ENCODE assay signal across 2 cellular contexts in genomic region chr13:94344126-94344863, GRCh38.
TF ChIP-seq lines count a peak whose summit lies in the region.

No MANE protein-coding gene starts in this region.

TF ChIP-seq in endothelial cell of umbilical vein, 7 proteins besides CTCF, POLR2A, EP300 and RAD21 (continued from another document):
- TF ChIP-seq MAX (IDR thresholded peaks at IDR 0.05; ENCODE audit: insufficient read depth, insufficient read length), result no peak

TF ChIP-seq in HepG2, 621 proteins besides CTCF, POLR2A, EP300 and RAD21:
- TF ChIP-seq, protein P1, sequence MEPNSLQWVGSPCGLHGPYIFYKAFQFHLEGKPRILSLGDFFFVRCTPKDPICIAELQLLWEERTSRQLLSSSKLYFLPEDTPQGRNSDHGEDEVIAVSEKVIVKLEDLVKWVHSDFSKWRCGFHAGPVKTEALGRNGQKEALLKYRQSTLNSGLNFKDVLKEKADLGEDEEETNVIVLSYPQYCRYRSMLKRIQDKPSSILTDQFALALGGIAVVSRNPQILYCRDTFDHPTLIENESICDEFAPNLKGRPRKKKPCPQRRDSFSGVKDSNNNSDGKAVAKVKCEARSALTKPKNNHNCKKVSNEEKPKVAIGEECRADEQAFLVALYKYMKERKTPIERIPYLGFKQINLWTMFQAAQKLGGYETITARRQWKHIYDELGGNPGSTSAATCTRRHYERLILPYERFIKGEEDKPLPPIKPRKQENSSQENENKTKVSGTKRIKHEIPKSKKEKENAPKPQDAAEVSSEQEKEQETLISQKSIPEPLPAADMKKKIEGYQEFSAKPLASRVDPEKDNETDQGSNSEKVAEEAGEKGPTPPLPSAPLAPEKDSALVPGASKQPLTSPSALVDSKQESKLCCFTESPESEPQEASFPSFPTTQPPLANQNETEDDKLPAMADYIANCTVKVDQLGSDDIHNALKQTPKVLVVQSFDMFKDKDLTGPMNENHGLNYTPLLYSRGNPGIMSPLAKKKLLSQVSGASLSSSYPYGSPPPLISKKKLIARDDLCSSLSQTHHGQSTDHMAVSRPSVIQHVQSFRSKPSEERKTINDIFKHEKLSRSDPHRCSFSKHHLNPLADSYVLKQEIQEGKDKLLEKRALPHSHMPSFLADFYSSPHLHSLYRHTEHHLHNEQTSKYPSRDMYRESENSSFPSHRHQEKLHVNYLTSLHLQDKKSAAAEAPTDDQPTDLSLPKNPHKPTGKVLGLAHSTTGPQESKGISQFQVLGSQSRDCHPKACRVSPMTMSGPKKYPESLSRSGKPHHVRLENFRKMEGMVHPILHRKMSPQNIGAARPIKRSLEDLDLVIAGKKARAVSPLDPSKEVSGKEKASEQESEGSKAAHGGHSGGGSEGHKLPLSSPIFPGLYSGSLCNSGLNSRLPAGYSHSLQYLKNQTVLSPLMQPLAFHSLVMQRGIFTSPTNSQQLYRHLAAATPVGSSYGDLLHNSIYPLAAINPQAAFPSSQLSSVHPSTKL (CRISPR knock-in tag; IDR thresholded peaks at IDR 0.05), result peak; percentile 40; the same call in 1 of the 2 replicates
- TF ChIP-seq TBX3 (IDR thresholded peaks at IDR 0.05; ENCODE audit: borderline replicate concordance) (no peak), HNF4A (CRISPR knock-in tag; IDR thresholded peaks at IDR 0.05) (peak; percentile 50; the same call in 1 of the 2 replicates), HMG20A (CRISPR knock-in tag; IDR thresholded peaks at IDR 0.05; ENCODE audit: borderline replicate concordance) (peak; percentile 31; the same call in 1 of the 2 replicates), SOX5 (CRISPR knock-in tag; IDR thresholded peaks at IDR 0.05; ENCODE audit: borderline replicate concordance) (peak; percentile 28; the same call in 1 of the 2 replicates), MEF2D (CRISPR knock-in tag; IDR thresholded peaks at IDR 0.05) (peak; percentile 99), NR1H2 (CRISPR knock-in tag; IDR thresholded peaks at IDR 0.05; ENCODE audit: borderline replicate concordance, low read depth) (no peak), FOSL2 (CRISPR knock-in tag; IDR thresholded peaks at IDR 0.05) (peak; percentile 20; the same call in 1 of the 2 replicates), NCOA2 (CRISPR knock-in tag; IDR thresholded peaks at IDR 0.05) (0 out of 2 replicates have a peak, but pooled peaks have one; percentile 24), RARA (CRISPR knock-in tag; IDR thresholded peaks at IDR 0.05) (peak; percentile 54), ZNF704 (CRISPR knock-in tag; IDR thresholded peaks at IDR 0.05; ENCODE audit: borderline replicate concordance) (no peak), ZNF652 (CRISPR knock-in tag; IDR thresholded peaks at IDR 0.05; ENCODE audit: borderline replicate concordance, low read depth) (peak; percentile 97), E2F2 (CRISPR knock-in tag; IDR thresholded peaks at IDR 0.05; ENCODE audit: borderline replicate concordance) (no peak), SETDB1 (CRISPR knock-in tag; IDR thresholded peaks at IDR 0.05; ENCODE audit: borderline replicate concordance) (no peak), ZMYM4 (CRISPR knock-in tag; IDR thresholded peaks at IDR 0.05) (peak; percentile 59), ZNF510 (CRISPR knock-in tag; IDR thresholded peaks at IDR 0.05; ENCODE audit: low read depth) (no peak), GATA4 (IDR thresholded peaks at IDR 0.05; ENCODE audit: borderline replicate concordance, low read depth) (no peak), RCOR2 (CRISPR knock-in tag; IDR thresholded peaks at IDR 0.05) (no peak), SALL1 (CRISPR knock-in tag; IDR thresholded peaks at IDR 0.05) (peak; percentile 50; the same call in 1 of the 2 replicates), FLYWCH1 (CRISPR knock-in tag; IDR thresholded peaks at IDR 0.05) (no peak), PHB2 (IDR thresholded peaks at IDR 0.05; ENCODE audit: partially characterized antibody) (no peak), KAT8 (CRISPR knock-in tag; IDR thresholded peaks at IDR 0.05) (0 out of 2 replicates have a peak, but pooled peaks have one; percentile 41), MED1 (CRISPR knock-in tag; IDR thresholded peaks at IDR 0.05) (peak; percentile 53), GATAD2A (CRISPR knock-in tag; IDR thresholded peaks at IDR 0.05) (peak; percentile 66), HDAC2 (CRISPR knock-in tag; IDR thresholded peaks at IDR 0.05) (0 out of 2 replicates have a peak, but pooled peaks have one; percentile 35), SNAI1 (CRISPR knock-in tag; IDR thresholded peaks at IDR 0.05; ENCODE audit: borderline replicate concordance) (no peak), ZNF180 (CRISPR knock-in tag; IDR thresholded peaks at IDR 0.05; ENCODE audit: borderline replicate concordance, low read depth) (no peak), RFX1 (IDR thresholded peaks at IDR 0.05) (no peak), ARID3A (IDR thresholded peaks at IDR 0.05; ENCODE audit: low read depth, low read length) (0 out of 2 replicates have a peak, but pooled peaks have one; percentile 13), RXRB (CRISPR knock-in tag; IDR thresholded peaks at IDR 0.05; ENCODE audit: borderline replicate concordance) (peak; percentile 61; the same call in 1 of the 2 replicates), MIXL1 (CRISPR knock-in tag; IDR thresholded peaks at IDR 0.05) (peak; percentile 18; the same call in 1 of the 2 replicates)
- TF ChIP-seq, protein P2, sequence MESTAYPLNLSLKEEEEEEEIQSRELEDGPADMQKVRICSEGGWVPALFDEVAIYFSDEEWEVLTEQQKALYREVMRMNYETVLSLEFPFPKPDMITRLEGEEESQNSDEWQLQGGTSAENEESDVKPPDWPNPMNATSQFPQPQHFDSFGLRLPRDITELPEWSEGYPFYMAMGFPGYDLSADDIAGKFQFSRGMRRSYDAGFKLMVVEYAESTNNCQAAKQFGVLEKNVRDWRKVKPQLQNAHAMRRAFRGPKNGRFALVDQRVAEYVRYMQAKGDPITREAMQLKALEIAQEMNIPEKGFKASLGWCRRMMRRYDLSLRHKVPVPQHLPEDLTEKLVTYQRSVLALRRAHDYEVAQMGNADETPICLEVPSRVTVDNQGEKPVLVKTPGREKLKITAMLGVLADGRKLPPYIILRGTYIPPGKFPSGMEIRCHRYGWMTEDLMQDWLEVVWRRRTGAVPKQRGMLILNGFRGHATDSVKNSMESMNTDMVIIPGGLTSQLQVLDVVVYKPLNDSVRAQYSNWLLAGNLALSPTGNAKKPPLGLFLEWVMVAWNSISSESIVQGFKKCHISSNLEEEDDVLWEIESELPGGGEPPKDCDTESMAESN (CRISPR knock-in tag; conservative IDR thresholded peaks at IDR 0.05), result no peak
- TF ChIP-seq, protein P3, sequence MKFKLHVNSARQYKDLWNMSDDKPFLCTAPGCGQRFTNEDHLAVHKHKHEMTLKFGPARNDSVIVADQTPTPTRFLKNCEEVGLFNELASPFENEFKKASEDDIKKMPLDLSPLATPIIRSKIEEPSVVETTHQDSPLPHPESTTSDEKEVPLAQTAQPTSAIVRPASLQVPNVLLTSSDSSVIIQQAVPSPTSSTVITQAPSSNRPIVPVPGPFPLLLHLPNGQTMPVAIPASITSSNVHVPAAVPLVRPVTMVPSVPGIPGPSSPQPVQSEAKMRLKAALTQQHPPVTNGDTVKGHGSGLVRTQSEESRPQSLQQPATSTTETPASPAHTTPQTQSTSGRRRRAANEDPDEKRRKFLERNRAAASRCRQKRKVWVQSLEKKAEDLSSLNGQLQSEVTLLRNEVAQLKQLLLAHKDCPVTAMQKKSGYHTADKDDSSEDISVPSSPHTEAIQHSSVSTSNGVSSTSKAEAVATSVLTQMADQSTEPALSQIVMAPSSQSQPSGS (CRISPR knock-in tag; IDR thresholded peaks at IDR 0.05), result 0 out of 2 replicates have a peak, but pooled peaks have one; percentile 31
- TF ChIP-seq, protein P4, sequence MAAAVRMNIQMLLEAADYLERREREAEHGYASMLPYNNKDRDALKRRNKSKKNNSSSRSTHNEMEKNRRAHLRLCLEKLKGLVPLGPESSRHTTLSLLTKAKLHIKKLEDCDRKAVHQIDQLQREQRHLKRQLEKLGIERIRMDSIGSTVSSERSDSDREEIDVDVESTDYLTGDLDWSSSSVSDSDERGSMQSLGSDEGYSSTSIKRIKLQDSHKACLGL (CRISPR knock-in tag; IDR thresholded peaks at IDR 0.05), result no peak
- TF ChIP-seq, protein P5, sequence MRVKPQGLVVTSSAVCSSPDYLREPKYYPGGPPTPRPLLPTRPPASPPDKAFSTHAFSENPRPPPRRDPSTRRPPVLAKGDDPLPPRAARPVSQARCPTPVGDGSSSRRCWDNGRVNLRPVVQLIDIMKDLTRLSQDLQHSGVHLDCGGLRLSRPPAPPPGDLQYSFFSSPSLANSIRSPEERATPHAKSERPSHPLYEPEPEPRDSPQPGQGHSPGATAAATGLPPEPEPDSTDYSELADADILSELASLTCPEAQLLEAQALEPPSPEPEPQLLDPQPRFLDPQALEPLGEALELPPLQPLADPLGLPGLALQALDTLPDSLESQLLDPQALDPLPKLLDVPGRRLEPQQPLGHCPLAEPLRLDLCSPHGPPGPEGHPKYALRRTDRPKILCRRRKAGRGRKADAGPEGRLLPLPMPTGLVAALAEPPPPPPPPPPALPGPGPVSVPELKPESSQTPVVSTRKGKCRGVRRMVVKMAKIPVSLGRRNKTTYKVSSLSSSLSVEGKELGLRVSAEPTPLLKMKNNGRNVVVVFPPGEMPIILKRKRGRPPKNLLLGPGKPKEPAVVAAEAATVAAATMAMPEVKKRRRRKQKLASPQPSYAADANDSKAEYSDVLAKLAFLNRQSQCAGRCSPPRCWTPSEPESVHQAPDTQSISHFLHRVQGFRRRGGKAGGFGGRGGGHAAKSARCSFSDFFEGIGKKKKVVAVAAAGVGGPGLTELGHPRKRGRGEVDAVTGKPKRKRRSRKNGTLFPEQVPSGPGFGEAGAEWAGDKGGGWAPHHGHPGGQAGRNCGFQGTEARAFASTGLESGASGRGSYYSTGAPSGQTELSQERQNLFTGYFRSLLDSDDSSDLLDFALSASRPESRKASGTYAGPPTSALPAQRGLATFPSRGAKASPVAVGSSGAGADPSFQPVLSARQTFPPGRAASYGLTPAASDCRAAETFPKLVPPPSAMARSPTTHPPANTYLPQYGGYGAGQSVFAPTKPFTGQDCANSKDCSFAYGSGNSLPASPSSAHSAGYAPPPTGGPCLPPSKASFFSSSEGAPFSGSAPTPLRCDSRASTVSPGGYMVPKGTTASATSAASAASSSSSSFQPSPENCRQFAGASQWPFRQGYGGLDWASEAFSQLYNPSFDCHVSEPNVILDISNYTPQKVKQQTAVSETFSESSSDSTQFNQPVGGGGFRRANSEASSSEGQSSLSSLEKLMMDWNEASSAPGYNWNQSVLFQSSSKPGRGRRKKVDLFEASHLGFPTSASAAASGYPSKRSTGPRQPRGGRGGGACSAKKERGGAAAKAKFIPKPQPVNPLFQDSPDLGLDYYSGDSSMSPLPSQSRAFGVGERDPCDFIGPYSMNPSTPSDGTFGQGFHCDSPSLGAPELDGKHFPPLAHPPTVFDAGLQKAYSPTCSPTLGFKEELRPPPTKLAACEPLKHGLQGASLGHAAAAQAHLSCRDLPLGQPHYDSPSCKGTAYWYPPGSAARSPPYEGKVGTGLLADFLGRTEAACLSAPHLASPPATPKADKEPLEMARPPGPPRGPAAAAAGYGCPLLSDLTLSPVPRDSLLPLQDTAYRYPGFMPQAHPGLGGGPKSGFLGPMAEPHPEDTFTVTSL (CRISPR knock-in tag; IDR thresholded peaks at IDR 0.05; ENCODE audit: borderline replicate concordance), result peak; percentile 48; the same call in 1 of the 2 replicates
- TF ChIP-seq, protein P6, sequence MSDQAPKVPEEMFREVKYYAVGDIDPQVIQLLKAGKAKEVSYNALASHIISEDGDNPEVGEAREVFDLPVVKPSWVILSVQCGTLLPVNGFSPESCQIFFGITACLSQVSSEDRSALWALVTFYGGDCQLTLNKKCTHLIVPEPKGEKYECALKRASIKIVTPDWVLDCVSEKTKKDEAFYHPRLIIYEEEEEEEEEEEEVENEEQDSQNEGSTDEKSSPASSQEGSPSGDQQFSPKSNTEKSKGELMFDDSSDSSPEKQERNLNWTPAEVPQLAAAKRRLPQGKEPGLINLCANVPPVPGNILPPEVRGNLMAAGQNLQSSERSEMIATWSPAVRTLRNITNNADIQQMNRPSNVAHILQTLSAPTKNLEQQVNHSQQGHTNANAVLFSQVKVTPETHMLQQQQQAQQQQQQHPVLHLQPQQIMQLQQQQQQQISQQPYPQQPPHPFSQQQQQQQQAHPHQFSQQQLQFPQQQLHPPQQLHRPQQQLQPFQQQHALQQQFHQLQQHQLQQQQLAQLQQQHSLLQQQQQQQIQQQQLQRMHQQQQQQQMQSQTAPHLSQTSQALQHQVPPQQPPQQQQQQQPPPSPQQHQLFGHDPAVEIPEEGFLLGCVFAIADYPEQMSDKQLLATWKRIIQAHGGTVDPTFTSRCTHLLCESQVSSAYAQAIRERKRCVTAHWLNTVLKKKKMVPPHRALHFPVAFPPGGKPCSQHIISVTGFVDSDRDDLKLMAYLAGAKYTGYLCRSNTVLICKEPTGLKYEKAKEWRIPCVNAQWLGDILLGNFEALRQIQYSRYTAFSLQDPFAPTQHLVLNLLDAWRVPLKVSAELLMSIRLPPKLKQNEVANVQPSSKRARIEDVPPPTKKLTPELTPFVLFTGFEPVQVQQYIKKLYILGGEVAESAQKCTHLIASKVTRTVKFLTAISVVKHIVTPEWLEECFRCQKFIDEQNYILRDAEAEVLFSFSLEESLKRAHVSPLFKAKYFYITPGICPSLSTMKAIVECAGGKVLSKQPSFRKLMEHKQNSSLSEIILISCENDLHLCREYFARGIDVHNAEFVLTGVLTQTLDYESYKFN (CRISPR knock-in tag; conservative IDR thresholded peaks at IDR 0.05), result peak; percentile 37
TF ChIP-seq in HepG2: peak in this region for 21.
